ENCODE assay signal across 1 cellular context in the genomic region with DNA sequence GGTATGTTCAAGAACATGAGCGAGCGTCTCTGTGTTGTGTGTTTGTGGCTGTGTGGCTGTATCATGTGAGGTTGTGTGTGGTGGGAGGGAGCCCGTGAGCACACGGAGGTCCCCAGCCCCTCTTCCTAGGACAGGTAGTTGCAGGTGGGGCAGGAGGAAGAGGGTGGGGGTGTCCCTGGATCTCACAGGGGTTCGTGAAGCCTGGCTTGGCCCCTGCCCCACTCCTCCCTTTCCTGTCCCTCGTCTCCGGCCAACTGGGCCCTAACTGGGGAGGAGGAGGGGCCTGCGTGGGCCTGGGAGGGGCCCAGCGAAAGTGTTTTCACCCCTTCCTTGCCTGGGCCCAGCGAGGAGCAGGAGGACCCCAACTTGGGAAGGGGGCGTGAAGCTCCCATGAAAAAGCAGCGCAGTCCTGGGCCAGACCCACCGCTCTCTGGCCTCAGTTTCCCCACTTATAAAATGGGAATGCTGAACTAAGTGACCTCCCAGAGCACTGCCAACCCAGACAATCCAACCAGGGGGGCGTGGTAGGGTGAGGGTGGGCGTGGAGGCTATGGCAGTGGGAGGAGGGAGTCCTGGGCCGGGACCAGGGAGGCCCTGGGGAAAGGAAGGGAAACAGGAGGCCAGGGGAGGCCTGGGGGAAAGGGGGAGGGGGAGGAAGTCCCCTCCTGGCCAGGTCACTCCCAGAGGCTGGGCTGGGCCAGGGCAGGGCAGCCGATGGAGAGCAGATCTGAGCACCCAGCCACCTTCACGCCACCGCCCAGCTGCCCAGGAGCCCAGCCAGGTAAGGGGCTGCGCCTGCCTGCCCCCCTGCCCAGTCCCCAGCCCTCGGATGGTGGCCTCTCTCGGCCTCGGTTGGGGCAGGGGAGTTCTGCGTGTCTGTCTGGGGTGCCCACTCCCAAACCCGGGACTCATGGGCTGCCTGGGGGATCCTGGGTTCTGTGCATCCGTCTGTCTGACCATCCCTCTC.
TF ChIP-seq lines count a peak whose summit lies in the region.

A gene (plus strand): TSS at position 683 of the 967 bp plus-strand sequence. CDS start 473 bp downstream, outside the sequence.

TF ChIP-seq in HCT116, 20 proteins besides CTCF, POLR2A, EP300 and RAD21:
- no peak for TF ChIP-seq EGR1 (IDR thresholded peaks at IDR 0.05; ENCODE audit: low read depth)
- TF ChIP-seq CEBPB (IDR thresholded peaks at IDR 0.05; ENCODE audit: low read depth) = no peak
- no peak for TF ChIP-seq CBX3 (IDR thresholded peaks at IDR 0.05; ENCODE audit: low read depth)
